In the genomic region with DNA sequence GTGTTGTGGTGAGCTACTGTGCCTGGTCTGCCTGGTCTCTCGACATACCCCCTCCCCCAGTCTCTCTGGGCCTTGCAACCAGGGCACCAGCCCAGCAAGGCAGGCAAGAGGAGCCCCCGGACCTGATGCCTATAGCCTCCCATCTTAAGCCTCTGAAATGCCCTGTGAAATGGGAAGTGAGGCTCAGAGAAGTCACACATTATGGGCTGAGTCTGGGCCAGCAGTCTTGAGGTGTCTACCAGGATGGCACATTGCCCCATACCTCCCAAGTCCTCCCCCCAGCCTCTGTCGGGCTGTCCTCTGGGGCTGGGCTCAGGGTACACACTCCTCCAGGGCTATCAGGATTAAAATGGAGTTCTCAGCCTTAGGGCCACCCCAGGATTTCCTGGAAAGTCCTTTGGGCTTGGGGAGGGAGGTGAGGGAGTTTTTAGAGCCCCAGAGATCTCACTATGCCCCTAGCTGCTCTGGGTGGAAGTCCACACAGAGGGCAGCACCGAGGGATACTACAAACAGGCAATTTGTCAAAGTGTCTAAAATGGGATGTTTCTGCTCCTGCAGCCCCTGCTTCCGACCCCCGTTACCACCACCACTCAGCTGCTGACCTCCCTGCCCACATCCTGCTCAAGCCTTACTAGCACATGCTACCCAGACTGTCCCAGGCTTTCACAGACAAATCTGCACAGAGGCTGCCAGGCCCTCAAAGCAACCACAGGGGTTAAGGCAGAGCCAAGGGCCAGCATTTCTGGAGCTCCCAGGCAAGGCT, we compare ENCODE assay signal across 8 cellular contexts. TPM values are rescaled to one million over a fixed set of nuclear protein-coding genes. Genes with fewer than 3 reads are reported as not detected.
DNase-seq lines count a peak whose midpoint lies in the region; ATAC-seq and TF ChIP-seq lines count a peak whose summit lies in the region.

No MANE protein-coding gene starts in this region.

- no peak overlapping the region for H3K4me3 ChIP-seq in MG63

- H3K27me3 Mint-ChIP-seq in natural killer cell (ENCODE audit: low read depth in 2 of 2), result no peaks in the 10 kb centered on the region

- H3K9me3 ChIP-seq in MG63, result no peaks in the 10 kb centered on the region

- H3K9me3 Mint-ChIP-seq in natural killer cell, result no peaks in the 10 kb centered on the region

- H3K27me3 ChIP-seq in MG63, result no peaks in the 10 kb centered on the region

- H3K27ac Mint-ChIP-seq in natural killer cell, result peak overlapping the region; percentile 93 to 99

- intact Hi-C loops in natural killer cell (cut with micrococcal nuclease), result loop anchor here (10.0 kb wide), 1 partner anchor 208 kb away; a partner anchor contains a TSS

- H3K36me3 Mint-ChIP-seq in natural killer cell, result no peaks in the 10 kb centered on the region

- peak overlapping the region; percentile 98 for H3K4me3 Mint-ChIP-seq in natural killer cell

- peak overlapping the region; percentile 1 for H3K27ac ChIP-seq in angular gyrus (ENCODE audit: low read depth, low read length)

- peak; percentile 15 to 27 (median 22) for ATAC-seq in natural killer cell
- ATAC-seq in omental fat pad (ENCODE audit: low FRiP score), result no peak

- peaks cover 57 to 84% of the 10 kb centered on the region in 2 donors for H3K4me1 Mint-ChIP-seq in natural killer cell

- H3K36me3 ChIP-seq in MG63, result 0 out of 2 replicates have a peak, but pooled peaks cover under 1% of the 10 kb centered on the region

- TF ChIP-seq CTCF in natural killer cell (IDR thresholded peaks at IDR 0.05) (peak; percentile 42), omental fat pad (IDR thresholded peaks at IDR 0.05) (no peak)

- DNase-seq in EL (peak; percentile 78), MG63 (peak; percentile 65), natural killer cell (peak; percentile 39), omental fat pad (ENCODE audit: low spot score) (no peak), NCI-H510A (lab: John Stamatoyannopoulos, UW) (no peak), H4 (ENCODE audit: low spot score) (no peak)
- DNase-seq in activated effector memory CD4-positive, alpha-beta T cell treated with Interleukin-2 at 50 U/mL for 16 hours, result no peak

RNA-seq across cellular contexts. Expression of a gene that starts 3.1 kb away (rescaled TPM):
- total RNA-seq in MG63 (2014; rRNA removed; shearing (Covaris generic); ENCODE audit: low replicate concordance), result 0.95 TPM in 1 of 2 replicates, not detected in the other
- total RNA-seq in natural killer cell (100 to 1,000 TPM; 163 to 189 (median 163) TPM), omental fat pad (10 to 100 TPM in 1 of 4 donors, 1 to 10 TPM in 3; 3.6 to 11.5 (median 8.2) TPM)
- total RNA-seq in H4 (2014; rRNA removed; shearing (Covaris generic)), result 6.9 and 14.7 TPM in 2 replicates

RNA-seq across cellular contexts. Expression of a gene that starts 22.2 kb away (rescaled TPM):
- total RNA-seq in MG63 (2014; rRNA removed; shearing (Covaris generic); ENCODE audit: low replicate concordance), result 18.0 and 24.2 TPM in 2 replicates
- total RNA-seq in natural killer cell (10 to 100 TPM in 2 of 3 donors, 1 to 10 TPM in 1; 8.3 to 14.2 (median 13.4) TPM), omental fat pad (1 to 10 TPM; 3.8 to 5.4 (median 4.3) TPM)
- 9.0 and 9.3 TPM in 2 replicates for total RNA-seq in H4 (2014; rRNA removed; shearing (Covaris generic))

RNA-seq across cellular contexts. Expression of a gene that starts 27.7 kb away (rescaled TPM):
- total RNA-seq in MG63 (2014; rRNA removed; shearing (Covaris generic); ENCODE audit: low replicate concordance), result 13.8 and 33.2 TPM in 2 replicates
- total RNA-seq in natural killer cell (10 to 100 TPM; 69.3 to 87.8 (median 80.2) TPM), omental fat pad (10 to 100 TPM; 28.7 to 50.7 (median 33.9) TPM)
- 8.2 and 31.3 TPM in 2 replicates for total RNA-seq in H4 (2014; rRNA removed; shearing (Covaris generic))

RNA-seq across cellular contexts. Expression of a gene that starts 39.1 kb away (rescaled TPM):
- total RNA-seq in MG63 (2014; rRNA removed; shearing (Covaris generic); ENCODE audit: low replicate concordance), result 3,913 and 4,947 TPM in 2 replicates
- 100 to 1,000 TPM; 195 to 218 (median 214) TPM for total RNA-seq in natural killer cell
- 1,000 to 10,000 TPM; 1,558 to 2,934 (median 2,167) TPM for total RNA-seq in omental fat pad
- 1,239 and 1,549 TPM in 2 replicates for total RNA-seq in H4 (2014; rRNA removed; shearing (Covaris generic))

RNA-seq across cellular contexts. Expression of a gene that starts 49.8 kb away (rescaled TPM):
- 61.0 and 111 TPM in 2 replicates for total RNA-seq in MG63 (2014; rRNA removed; shearing (Covaris generic); ENCODE audit: low replicate concordance)
- total RNA-seq in natural killer cell (10 to 100 TPM; 28.0 to 45.1 (median 39.0) TPM), omental fat pad (10 to 100 TPM; 16.4 to 34.8 (median 21.4) TPM)
- 25.7 and 27.3 TPM in 2 replicates for total RNA-seq in H4 (2014; rRNA removed; shearing (Covaris generic))

Comparison
In these comparisons a context has a peak if more than half of its experiments do, and no peak if none do; other contexts are left out.
1. DNase-seq: peak in EL (single experiment), MG63 (single experiment) and natural killer cell (single experiment); none in activated effector memory CD4-positive, alpha-beta T cell treated with Interleukin-2 at 50 U/mL for 16 hours (single experiment), omental fat pad (single experiment), NCI-H510A (single experiment) and H4 (single experiment).
2. RNA of a gene that starts 3.1 kb away (total RNA-seq): 163 to 189 TPM in natural killer cell; 3.6 to 11.5 TPM in omental fat pad, 6.9 to 14.7 TPM in H4 and 0.95 TPM in MG63; every median in the first group is over 10 times any median in the second.